In the genomic region with DNA sequence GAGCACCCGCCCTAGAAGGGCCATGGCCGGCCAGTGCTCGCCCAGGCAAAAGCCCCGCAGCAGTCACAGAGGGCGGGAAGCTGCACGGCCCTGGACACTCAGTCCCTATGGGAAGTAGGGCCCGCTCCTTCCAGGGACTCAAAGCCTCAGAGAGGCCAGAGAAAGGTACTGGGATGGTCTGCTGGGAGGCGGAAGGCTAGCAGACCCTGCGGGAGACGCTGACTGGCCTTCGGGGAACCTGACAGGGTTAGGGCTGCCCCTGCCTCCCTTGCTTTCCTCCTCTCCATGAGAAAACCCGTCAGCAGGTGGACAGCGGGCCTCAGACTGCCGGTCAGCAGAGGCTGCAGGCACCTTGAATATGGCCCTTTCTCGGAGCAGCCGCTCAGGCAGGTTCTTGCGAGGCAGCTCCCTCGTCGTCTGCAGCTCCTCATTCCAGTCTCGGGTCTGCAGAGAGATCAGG, we compare ENCODE assay signal across 30 cellular contexts. TPM values are rescaled to one million over a fixed set of nuclear protein-coding genes. Genes with fewer than 3 reads are reported as not detected.
DNase-seq lines count a peak whose midpoint lies in the region; ATAC-seq and TF ChIP-seq lines count a peak whose summit lies in the region.
"Had no signal": no experiment of that assay in that cellular context is flagged by ENCODE, and none has a peak within 500 bp of the region (broad histone marks: within the 10 kb centered on the region; RNA-seq: fewer than 3 reads in every experiment).

No MANE protein-coding gene starts in this region.

- no peaks in the 10 kb centered on the region for H3K79me2 ChIP-seq in GM23338 (replicated peaks; ENCODE audit: insufficient read depth)

- H3K9me3 ChIP-seq in spleen (no peaks in the 10 kb centered on the region), MG63 (no peaks in the 10 kb centered on the region)
- H3K9me3 ChIP-seq: Caco-2, esophagus squamous epithelium, neutrophil had no signal

- no peaks in the 10 kb centered on the region for H3K9me3 Mint-ChIP-seq in GM23338
- H3K9me3 Mint-ChIP-seq: activated CD4-positive, alpha-beta memory T cell treated with anti-CD3 and anti-CD28 coated beads, Interleukin-2, amount 10 ng/mL, durations not matched to agents 7 days and 5 days; activated naive CD4-positive, alpha-beta T cell treated with anti-CD3 and anti-CD28 coated beads for 36 hours; activated T-cell treated with anti-CD3 and anti-CD28 coated beads, Interleukin-2, amount 50 U/mL, for 4 hours; effector memory CD8-positive, alpha-beta T cell; IgD-negative memory B cell had no signal

- ATAC-seq in GM23338 (no peak), GM21529 (IDR thresholded peaks at IDR 0.05; ENCODE audit: unreplicated experiment) (no peak)
- ATAC-seq: activated T-cell treated with anti-CD3 and anti-CD28 coated beads, Interleukin-2, amount 50 U/mL, for 4 hours; effector memory CD8-positive, alpha-beta T cell; HCT116 had no signal

- H3F3A ChIP-seq in GM23338 (replicated peaks; ENCODE audit: low read depth), result no peaks in the 10 kb centered on the region

- no peak overlapping the region for H3K4me3 Mint-ChIP-seq in GM23338
- H3K4me3 Mint-ChIP-seq: activated CD4-positive, alpha-beta memory T cell treated with anti-CD3 and anti-CD28 coated beads, Interleukin-2, amount 10 ng/mL, durations not matched to agents 7 days and 5 days; activated naive CD4-positive, alpha-beta T cell treated with anti-CD3 and anti-CD28 coated beads for 36 hours; activated T-cell treated with anti-CD3 and anti-CD28 coated beads, Interleukin-2, amount 50 U/mL, for 4 hours; effector memory CD8-positive, alpha-beta T cell had no signal

- H3K27me3 ChIP-seq in GM23338 (ENCODE audit: insufficient read depth), result no peaks in the 10 kb centered on the region
- H3K27me3 ChIP-seq in spleen (replicated peaks in 1 of 7), result no peaks in the 10 kb centered on the region
- H3K27me3 ChIP-seq in MG63, result no peaks in the 10 kb centered on the region
- H3K27me3 ChIP-seq: esophagus squamous epithelium, neutrophil had no signal

- H3K36me3 Mint-ChIP-seq in GM23338 (ENCODE audit: low read depth), result peaks cover 48% of the 10 kb centered on the region; the same call in 2 of the 3 replicates

- WGBS in spleen, 5 donors, result 90 to 95% (median 92%) methylated on average over 11 to 20 of the region's 20 CpGs

- peaks cover 6% of the 10 kb centered on the region for H3K4me1 Mint-ChIP-seq in GM23338
- H3K4me1 Mint-ChIP-seq: activated CD4-positive, alpha-beta memory T cell treated with anti-CD3 and anti-CD28 coated beads, Interleukin-2, amount 10 ng/mL, durations not matched to agents 7 days and 5 days had no signal

- intact Hi-C loops in spleen (cut with DNase I; ENCODE audit: low total_unique reads), result no loop called here

- H3K9me2 ChIP-seq in GM23338 (ENCODE audit: insufficient read depth), result no peaks in the 10 kb centered on the region

- H3K36me3 ChIP-seq in GM23338 (ENCODE audit: insufficient read depth) (no peaks in the 10 kb centered on the region), spleen (peaks cover 0 to 99% (median 85%) of the 10 kb centered on the region in 6 donors), MG63 (peaks cover 10% of the 10 kb centered on the region; the same call in 1 of the 2 replicates)

- H3K4me1 ChIP-seq in GM23338 (ENCODE audit: insufficient read depth) (no peaks in the 10 kb centered on the region), spleen (peaks cover 0 to 1% (median 0%) of the 10 kb centered on the region in 6 donors)
- H3K4me1 ChIP-seq: Caco-2 had no signal

- TF ChIP-seq CTCF in GM23338 (conservative IDR thresholded peaks at IDR 0.05; ENCODE audit: low read depth in 2 of 2) (no peak), spleen (IDR thresholded peaks at IDR 0.05 in 8 of 11, conservative IDR thresholded peaks at IDR 0.05 in 3 of 11) (no peak)

- H3K4me2 ChIP-seq in GM23338, result no peak overlapping the region

- no peak for TF ChIP-seq POLR2A in spleen (IDR thresholded peaks at IDR 0.05)

- no peak overlapping the region for H3K27ac ChIP-seq in GM23338 (ENCODE audit: low read depth)
- no peak overlapping the region for H3K27ac ChIP-seq in spleen
- H3K27ac ChIP-seq: coronary artery, esophagus squamous epithelium, neutrophil had no signal

- no peak overlapping the region for H3K4me3 ChIP-seq in GM23338
- H3K4me3 ChIP-seq in spleen, result no peak overlapping the region
- H3K4me3 ChIP-seq in MG63, result no peak overlapping the region
- H3K4me3 ChIP-seq: coronary artery, esophagus squamous epithelium had no signal

- H3K27ac Mint-ChIP-seq in GM23338, result peak overlapping the region; percentile 23; the same call in 1 of the 2 replicates
- H3K27ac Mint-ChIP-seq: activated CD4-positive, alpha-beta memory T cell treated with anti-CD3 and anti-CD28 coated beads, Interleukin-2, amount 10 ng/mL, durations not matched to agents 7 days and 5 days; activated naive CD4-positive, alpha-beta T cell treated with anti-CD3 and anti-CD28 coated beads for 36 hours had no signal

- DNase-seq in activated naive CD4-positive, alpha-beta T cell treated with anti-CD3 and anti-CD28 coated beads, Interleukin-2, amount 50 U/mL, for 16 hours, result peak; percentile 8
- DNase-seq in activated naive CD4-positive, alpha-beta T cell treated with Interleukin-2 at 50 U/mL for 16 hours, result no peak
- DNase-seq in GM23338 (ENCODE audit: low spot score) (no peak), iPS-NIHi11 (ENCODE audit: low spot score) (peak; percentile 6), spleen (peak; percentile 41), NCI-H446 treated with DMSO at 0.1 percent for 48 hours (lab: John Stamatoyannopoulos, UW) (no peak), MG63 (no peak)
- DNase-seq: activated CD4-positive, alpha-beta memory T cell treated with anti-CD3 and anti-CD28 coated beads, Interleukin-2, amount 10 ng/mL, durations not matched to agents 7 days and 5 days; activated naive CD4-positive, alpha-beta T cell treated with anti-CD3 and anti-CD28 coated beads for 36 hours; activated T-cell treated with anti-CD3 and anti-CD28 coated beads, Interleukin-2, amount 50 U/mL, for 4 hours; amygdala; DND-41; effector memory CD8-positive, alpha-beta T cell; esophagus squamous epithelium; NCI-H1105; NCI-H2029; SHP77; small intestine; stimulated activated CD4-positive, alpha-beta T cell treated with anti-CD3 and anti-CD28 coated beads, Interleukin-2, amount 100 ng/mL, for 24 hours; T-helper 9 cell had no signal

- peaks cover 6% of the 10 kb centered on the region for H3K27me3 Mint-ChIP-seq in GM23338 (ENCODE audit: insufficient read depth, low read depth, poor library complexity)
- H3K27me3 Mint-ChIP-seq: activated CD4-positive, alpha-beta memory T cell treated with anti-CD3 and anti-CD28 coated beads, Interleukin-2, amount 10 ng/mL, durations not matched to agents 7 days and 5 days; effector memory CD8-positive, alpha-beta T cell; IgD-negative memory B cell had no signal

- no peak overlapping the region for H2AFZ ChIP-seq in GM23338

- H4K20me1 ChIP-seq in GM23338 (replicated peaks; ENCODE audit: insufficient read depth), result peaks cover 4% of the 10 kb centered on the region

TF ChIP-seq in GM23338, 12 proteins besides CTCF, POLR2A, EP300 and RAD21 (continues in another document):
- TF ChIP-seq STAT1 (IDR thresholded peaks at IDR 0.05; ENCODE audit: unreplicated experiment) (no peak), REST (IDR thresholded peaks at IDR 0.05; ENCODE audit: unreplicated experiment) (no peak), NANOG (IDR thresholded peaks at IDR 0.05; ENCODE audit: borderline replicate concordance) (no peak), CREB1 (CRISPR knock-in tag; IDR thresholded peaks at IDR 0.05; ENCODE audit: low read depth) (no peak), ZNF331 (CRISPR knock-in tag; IDR thresholded peaks at IDR 0.05; ENCODE audit: low read depth) (no peak)

RNA-seq across cellular contexts. Expression of gene CLUH, which starts 11.5 kb away (rescaled TPM):
- 86.1 and 90.0 TPM in 2 replicates for total RNA-seq in GM23338 (2014; rRNA removed; shearing (Covaris generic))
- polyA plus RNA-seq in GM23338 (2016; fragmentation: Nextera tagmentation; extraction: Ambion mirVana), result 23.5 and 24.2 TPM in 2 replicates
- 10 to 100 TPM; 37.9 to 82.6 (median 51.1) TPM for total RNA-seq in spleen
- 10 to 100 TPM; 14.3 to 48.7 (median 26.5) TPM for polyA plus RNA-seq in spleen
- total RNA-seq in MG63 (2014; rRNA removed; shearing (Covaris generic); ENCODE audit: low replicate concordance), result 44.7 and 63.8 TPM in 2 replicates

RNA-seq across cellular contexts. Expression of gene CCDC92B, which starts 49.4 kb away (rescaled TPM):
- total RNA-seq in GM23338 (2014; rRNA removed; shearing (Covaris generic)), result 8.4 and 9.1 TPM in 2 replicates
- polyA plus RNA-seq in GM23338 (2016; fragmentation: Nextera tagmentation; extraction: Ambion mirVana) (4.8 and 5.7 TPM in 2 replicates), spleen (under 1 TPM; 0.03 to 0.20 (median 0.06) TPM)
- total RNA-seq in spleen, result under 1 TPM in 4 of 7 donors, not detected in 3; 0.14 to 0.26 (median 0.22) TPM
- not detected in 2 replicates for total RNA-seq in MG63 (2014; rRNA removed; shearing (Covaris generic); ENCODE audit: low replicate concordance)
- total RNA-seq: bronchial epithelial cell, myocyte, pulmonary artery endothelial cell had no signal
- polyA plus RNA-seq: IgD-negative memory B cell, keratinocyte had no signal

Comparison
In these comparisons a context has a peak if more than half of its experiments do, and no peak if none do; other contexts are left out.
1. DNase-seq: peak in activated naive CD4-positive, alpha-beta T cell treated with anti-CD3 and anti-CD28 coated beads, Interleukin-2, amount 50 U/mL, for 16 hours (single experiment), iPS-NIHi11 (single experiment) and spleen (single experiment); none in activated naive CD4-positive, alpha-beta T cell treated with Interleukin-2 at 50 U/mL for 16 hours (single experiment), GM23338 (single experiment), NCI-H446 treated with DMSO at 0.1 percent for 48 hours (single experiment) and MG63 (single experiment).